In genomic region chr11:68212421-68213134, GRCh38 we compare ENCODE assay signal across 8 cellular contexts. TPM values are rescaled to one million over a fixed set of nuclear protein-coding genes. Genes with fewer than 3 reads are reported as not detected.
A peak's percentile ranks its signal among the peaks of the same experiment; 100 is the strongest.
DNase-seq lines count a peak whose midpoint lies in the region; ATAC-seq lines count a peak whose summit lies in the region.

No MANE protein-coding gene starts in this region.

- H3K4me1 ChIP-seq in NT2/D1 (ENCODE audit: insufficient read depth, insufficient read length): peaks cover 18% of the 10 kb centered on the region

- H3K36me3 Mint-ChIP-seq in activated T-cell treated with anti-CD3 and anti-CD28 coated beads, Interleukin-2, amount 50 U/mL, for 4 hours (ENCODE audit: insufficient read depth): no peaks in the 10 kb centered on the region

- H3K9me3 Mint-ChIP-seq in activated T-cell treated with anti-CD3 and anti-CD28 coated beads, Interleukin-2, amount 50 U/mL, for 4 hours: no peaks in the 10 kb centered on the region
- no peaks in the 10 kb centered on the region for H3K9me3 Mint-ChIP-seq in stimulated activated naive CD8-positive, alpha-beta T cell treated with anti-CD3 and anti-CD28 coated beads, Interleukin-15, amount 100 ng/mL, for 72 hours

- no peaks in the 10 kb centered on the region for H3K36me3 ChIP-seq in NT2/D1 (ENCODE audit: insufficient read depth, insufficient read length, low read length)

- in situ Hi-C loops in ACHN (cut with HindIII; ENCODE audit: low pct_ligation_motif_present, low pct_unique_long_range_greater_than_20kb, low sequenced_read_pairs): no loop called here

- ATAC-seq in GM18499 (IDR thresholded peaks at IDR 0.05; ENCODE audit: insufficient read depth, unreplicated experiment): peak; percentile 52
- ATAC-seq in HG03342 (IDR thresholded peaks at IDR 0.05; ENCODE audit: unreplicated experiment): peak; percentile 51
- peak; percentile 64 to 65 for ATAC-seq in activated T-cell treated with anti-CD3 and anti-CD28 coated beads, Interleukin-2, amount 50 U/mL, for 4 hours
- ATAC-seq in esophagus mucosa: peak; percentile 62
- peak; percentile 76 for ATAC-seq in stimulated activated naive CD8-positive, alpha-beta T cell treated with anti-CD3 and anti-CD28 coated beads, Interleukin-15, amount 100 ng/mL, for 72 hours

- peak overlapping the region; percentile 84 for H3K4me3 ChIP-seq in NT2/D1 (ENCODE audit: insufficient read length, low read depth)

- H3K4me1 Mint-ChIP-seq in activated T-cell treated with anti-CD3 and anti-CD28 coated beads, Interleukin-2, amount 50 U/mL, for 4 hours (ENCODE audit: low read depth): peaks cover 44% of the 10 kb centered on the region
- peaks cover 60% of the 10 kb centered on the region for H3K4me1 Mint-ChIP-seq in stimulated activated naive CD8-positive, alpha-beta T cell treated with anti-CD3 and anti-CD28 coated beads, Interleukin-15, amount 100 ng/mL, for 72 hours

- H3K4me3 Mint-ChIP-seq in activated T-cell treated with anti-CD3 and anti-CD28 coated beads, Interleukin-2, amount 50 U/mL, for 4 hours: peak overlapping the region; percentile 87
- peak overlapping the region; percentile 84 to 94 for H3K4me3 Mint-ChIP-seq in stimulated activated naive CD8-positive, alpha-beta T cell treated with anti-CD3 and anti-CD28 coated beads, Interleukin-15, amount 100 ng/mL, for 72 hours

- peaks cover 7% of the 10 kb centered on the region for H3K27me3 ChIP-seq in NT2/D1 (ENCODE audit: insufficient read depth, insufficient read length)

- no peaks in the 10 kb centered on the region for H3K9me3 ChIP-seq in NT2/D1 (ENCODE audit: insufficient read depth, low read length)

- peaks cover 3% of the 10 kb centered on the region for H3K27me3 Mint-ChIP-seq in activated T-cell treated with anti-CD3 and anti-CD28 coated beads, Interleukin-2, amount 50 U/mL, for 4 hours (ENCODE audit: low read depth)
- peaks cover 21% of the 10 kb centered on the region for H3K27me3 Mint-ChIP-seq in stimulated activated naive CD8-positive, alpha-beta T cell treated with anti-CD3 and anti-CD28 coated beads, Interleukin-15, amount 100 ng/mL, for 72 hours

- peak; percentile 73 for DNase-seq in ACHN
- DNase-seq in NT2/D1 (ENCODE audit: low read depth, low spot score): peak; percentile 48
- DNase-seq in activated T-cell treated with anti-CD3 and anti-CD28 coated beads, Interleukin-2, amount 50 U/mL, for 4 hours: peak; percentile 41
- peak; percentile 80 for DNase-seq in myocyte (ENCODE audit: low read depth)
- peak; percentile 69 to 71 for DNase-seq in stimulated activated naive CD8-positive, alpha-beta T cell treated with anti-CD3 and anti-CD28 coated beads, Interleukin-15, amount 100 ng/mL, for 72 hours

- H3K27ac Mint-ChIP-seq in stimulated activated naive CD8-positive, alpha-beta T cell treated with anti-CD3 and anti-CD28 coated beads, Interleukin-15, amount 100 ng/mL, for 72 hours: peak overlapping the region; percentile 86 to 94

- H3K9ac ChIP-seq in NT2/D1 (ENCODE audit: insufficient read length, low read depth): peak overlapping the region; percentile 85

RNA-seq across cellular contexts. Expression of gene KMT5B, which starts 0.5 kb away (rescaled TPM):
- 10 to 100 TPM; 23.5 to 30.0 (median 25.7) TPM for total RNA-seq in activated T-cell treated with anti-CD3 and anti-CD28 coated beads, Interleukin-2, amount 50 U/mL, for 4 hours
- total RNA-seq in esophagus mucosa: 23.7 TPM
- 40.6 and 42.3 TPM in 2 replicates for total RNA-seq in myocyte
- 15.8 TPM for polyA plus RNA-seq in myocyte (2012)

RNA-seq across cellular contexts. Expression of gene C11orf24, which starts 59.2 kb away (rescaled TPM):
- 10 to 100 TPM; 46.8 to 49.2 (median 47.3) TPM for total RNA-seq in activated T-cell treated with anti-CD3 and anti-CD28 coated beads, Interleukin-2, amount 50 U/mL, for 4 hours
- total RNA-seq in esophagus mucosa (19.9 TPM), myocyte (78.5 and 87.0 TPM in 2 replicates)
- 94.1 TPM for polyA plus RNA-seq in myocyte (2012)

Comparison
In these comparisons a context has a peak if more than half of its experiments do, and no peak if none do; other contexts are left out.
1. Peak in every context shown above with its lines: DNase-seq, ATAC-seq and H3K4me3 ChIP-seq.